1 cellular context compared by ENCODE assay signal in genomic region chr7:123628829-123629228, GRCh38.
TF ChIP-seq lines count a peak whose summit lies in the region.

No MANE protein-coding gene starts in this region.

TF ChIP-seq in K562, 482 proteins besides CTCF, POLR2A, EP300 and RAD21 (continued from another document):
- TF ChIP-seq ZBTB33 (CRISPR knock-in tag; IDR thresholded peaks at IDR 0.05) (no peak), CREM (IDR thresholded peaks at IDR 0.05; ENCODE audit: low read depth) (peak; percentile 68)
